ENCODE assay signal across 10 cellular contexts in the genomic region with DNA sequence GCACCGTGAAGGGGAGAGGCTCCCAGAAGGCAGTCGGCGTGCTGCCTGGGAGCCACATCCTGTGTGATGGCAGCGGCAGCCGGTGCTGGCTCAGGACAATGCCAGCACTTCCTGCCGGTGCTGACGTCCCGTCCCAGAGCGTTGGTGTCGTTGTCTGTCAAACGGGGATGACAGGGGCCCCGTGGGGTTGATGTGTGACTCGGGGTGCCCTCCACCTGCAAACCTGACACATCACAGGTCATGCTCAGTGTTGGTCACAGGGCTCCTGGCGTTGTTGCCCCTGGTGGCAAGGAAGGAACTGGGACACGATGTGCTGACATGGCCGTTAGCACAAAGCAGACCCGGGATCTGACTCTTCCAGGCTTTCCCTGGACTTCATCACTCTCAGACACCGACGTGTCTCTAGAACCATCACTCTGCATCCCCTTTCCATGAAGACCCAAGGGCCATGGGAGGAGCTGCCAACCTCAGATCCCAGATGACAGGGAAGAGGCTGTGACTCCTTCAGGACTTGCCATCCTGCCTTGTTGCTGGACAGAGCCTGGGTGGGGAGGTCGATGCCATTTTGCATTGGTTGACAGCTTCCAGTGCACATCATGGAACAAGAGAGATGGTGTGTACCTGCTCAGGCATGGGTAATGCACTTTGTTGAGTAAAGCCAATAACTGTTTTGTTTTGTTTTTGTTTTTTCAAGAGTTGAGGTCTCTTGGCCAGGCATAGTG. TPM values are rescaled to one million over a fixed set of nuclear protein-coding genes. Genes with fewer than 3 reads are reported as not detected.
DNase-seq lines count a peak whose midpoint lies in the region; ATAC-seq, FAIRE-seq and TF ChIP-seq lines count a peak whose summit lies in the region.
"Had no signal": no experiment of that assay in that cellular context is flagged by ENCODE, and none has a peak within 500 bp of the region (broad histone marks: within the 10 kb centered on the region; RNA-seq: fewer than 3 reads in every experiment).

No MANE protein-coding gene starts in this region.

- no peaks in the 10 kb centered on the region; a peak in 2 of 4 replicates for H3K27me3 ChIP-seq in GM12878 (replicated peaks in 1 of 2; ENCODE audit: control insufficient read depth in 2 of 2, insufficient read depth in 2 of 2, low read length in 1 of 2)

- 0 out of 2 replicates have a peak overlapping the region, but pooled peaks have one; percentile 35 for H3K4me2 ChIP-seq in GM12878 (ENCODE audit: control insufficient read depth, insufficient read depth)

- intact Hi-C loops in GM12878 (cut with micrococcal nuclease; ENCODE audit: unreplicated experiment): no loop called here

- DNase-seq in G401 (ENCODE audit: low spot score): peak; percentile 54
- peak; percentile 13 to 47 (median 38) for DNase-seq in activated CD4-positive, CD25-positive, alpha-beta regulatory T cell (lab: John Stamatoyannopoulos, UW)
- no peak for DNase-seq in GM12878 (ENCODE audit: low read depth, low spot score)
- peak; percentile 80 for DNase-seq in stimulated activated CD4-positive, alpha-beta T cell treated with anti-CD3 and anti-CD28 coated beads, Interleukin-1b, Interleukin-23, amount 100 ng/mL, for 48 hours
- no peak for DNase-seq in SHP77 treated with DMSO at 0.1 percent for 48 hours (lab: John Stamatoyannopoulos, UW)
- DNase-seq: NK-92 treated with Interleukin-12 subunit alpha and Interleukin-12 subunit beta, amount 100 ng/mL, for 24 hours had no signal

- TF ChIP-seq RAD21 in GM12878 (IDR thresholded peaks at IDR 0.05; ENCODE audit: insufficient read depth, low read depth, low read length): no peak

- no peaks in the 10 kb centered on the region for H3K9me3 ChIP-seq in GM12878 (replicated peaks; ENCODE audit: control insufficient read depth, insufficient read depth, low read length)
- H3K9me3 ChIP-seq: gastroesophageal sphincter had no signal

- H2AFZ ChIP-seq in GM12878 (ENCODE audit: control insufficient read depth, low read depth, low read length): peak overlapping the region; percentile 63

- H3K36me3 ChIP-seq in GM12878 (ENCODE audit: control insufficient read depth in 2 of 2, insufficient read depth in 2 of 2, low read length in 1 of 2): no peaks in the 10 kb centered on the region

- peak; percentile 21; the same call in 1 of the 2 replicates for TF ChIP-seq POLR2A in GM12878 (IDR thresholded peaks at IDR 0.05; ENCODE audit: low read depth, low read length)

- TF ChIP-seq CTCF in GM12878 (IDR thresholded peaks at IDR 0.05 in 2 of 3, conservative IDR thresholded peaks at IDR 0.05 in 1 of 3; ENCODE audit: control insufficient read depth in 2 of 3, extremely low read depth in 1 of 3, insufficient read depth in 1 of 3, low read depth in 3 of 3, low read length in 3 of 3): no peak

- no peak overlapping the region for H3K9ac ChIP-seq in GM12878 (ENCODE audit: control insufficient read depth, insufficient read depth, low read length)

- POLR2A ChIA-PET in GM12878 (lab: Charles Lee): interaction anchor here (0.5 kb wide), 1 partner anchor 14 kb away, joined by 9 read pairs; no protein-coding TSS in a partner anchor

- H3K4me1 ChIP-seq in GM12878 (ENCODE audit: control insufficient read depth, insufficient read depth, low read length): no peaks in the 10 kb centered on the region
- H3K4me1 ChIP-seq: gastroesophageal sphincter had no signal

- SMC1A ChIA-PET in GM12878 (lab: Charles Lee; ENCODE audit: uncharacterized antibody, unreplicated experiment): no interaction called here

- H3K27ac ChIP-seq in GM12878 (ENCODE audit: control insufficient read depth, insufficient read depth): no peak overlapping the region
- H3K27ac ChIP-seq: gastroesophageal sphincter had no signal

- no peak for FAIRE-seq in GM12878 (lab: Jason Lieb, UNC)

- peak; percentile 84 for ATAC-seq in GM12878
- no peak for ATAC-seq in HG03571 (IDR thresholded peaks at IDR 0.05; ENCODE audit: unreplicated experiment)
- no peak for ATAC-seq in GM21447 (IDR thresholded peaks at IDR 0.05; ENCODE audit: unreplicated experiment)
- no peak for ATAC-seq in GM19351 (IDR thresholded peaks at IDR 0.05; ENCODE audit: unreplicated experiment)
- ATAC-seq: gastroesophageal sphincter had no signal

- in situ Hi-C loops in G401 (cut with HindIII; ENCODE audit: low sequenced_read_pairs): no loop called here
- in situ Hi-C loops in GM12878 (cut with MboI): no loop called here

- 6% methylated on average over 20 of the region's 20 CpGs for WGBS in GM12878 (ENCODE audit: insufficient coverage, insufficient replicate concordance, low lambda C conversion rate, missing lambda C conversion rate)

- RAD21 ChIA-PET in GM12878 (lab: Charles Lee; ENCODE audit: unreplicated experiment): no interaction called here

- no peaks in the 10 kb centered on the region for H4K20me1 ChIP-seq in GM12878 (ENCODE audit: control insufficient read depth, insufficient read depth)

- no peaks in the 10 kb centered on the region for H3K79me2 ChIP-seq in GM12878 (ENCODE audit: control insufficient read depth, insufficient read depth, low read length)

- no TSS peak for BruUV-seq in GM12878 (replicated peaks; lab: Mats Ljungman, UMichigan)

- no peak overlapping the region for H3K4me3 ChIP-seq in GM12878
- H3K4me3 ChIP-seq: gastroesophageal sphincter had no signal

- CTCF ChIA-PET in GM12878 (lab: Yijun Ruan, JAX): no interaction called here

- TF ChIP-seq EP300 in GM12878 (IDR thresholded peaks at IDR 0.05; ENCODE audit: borderline replicate concordance in 1 of 2, control insufficient read depth in 1 of 2, low read depth in 2 of 2, low read length in 2 of 2): no peak

TF ChIP-seq in GM12878, 131 proteins besides CTCF, POLR2A, EP300 and RAD21:
- TF ChIP-seq, protein P1, sequence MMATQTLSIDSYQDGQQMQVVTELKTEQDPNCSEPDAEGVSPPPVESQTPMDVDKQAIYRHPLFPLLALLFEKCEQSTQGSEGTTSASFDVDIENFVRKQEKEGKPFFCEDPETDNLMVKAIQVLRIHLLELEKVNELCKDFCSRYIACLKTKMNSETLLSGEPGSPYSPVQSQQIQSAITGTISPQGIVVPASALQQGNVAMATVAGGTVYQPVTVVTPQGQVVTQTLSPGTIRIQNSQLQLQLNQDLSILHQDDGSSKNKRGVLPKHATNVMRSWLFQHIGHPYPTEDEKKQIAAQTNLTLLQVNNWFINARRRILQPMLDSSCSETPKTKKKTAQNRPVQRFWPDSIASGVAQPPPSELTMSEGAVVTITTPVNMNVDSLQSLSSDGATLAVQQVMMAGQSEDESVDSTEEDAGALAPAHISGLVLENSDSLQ (IDR thresholded peaks at IDR 0.05): peak; percentile 57; the same call in 1 of the 2 replicates
- TF ChIP-seq KAT2A (conservative IDR thresholded peaks at IDR 0.05; ENCODE audit: control insufficient read depth, low read depth, low read length): no peak
TF ChIP-seq in GM12878: peak in this region for 1.

RNA-seq across cellular contexts. Expression of gene PLPP7, which starts 21.5 kb away (rescaled TPM):
- 6.4 and 8.2 TPM in 2 replicates for total RNA-seq in G401 (2014; rRNA removed; shearing (Covaris generic))
- total RNA-seq in GM12878 (2013; cell fraction: nucleolus; rRNA removed): not detected in 2 replicates
- total RNA-seq in GM12878 (2014; rRNA removed) (0.38 and 0.40 TPM in 2 replicates), GM12878 (2014; rRNA removed; fragmentation: Illumina TruSeq; extraction: Trizol) (0.09 and 0.31 TPM in 2 replicates), GM12878 (2021) (0.72 and 0.97 TPM in 2 replicates)
- polyA plus RNA-seq in GM12878 (2011; ENCODE audit: low read depth): 0.28 TPM
- polyA plus RNA-seq in GM12878 (2011; rRNA removed) (not detected in 2 replicates), GM12878 (2014; fragmentation: Illumina TruSeq; extraction: Trizol) (not detected in 2 replicates), GM12878 (2014; fragmentation: Nextera tagmentation; extraction: Ambion mirVana) (under 1 TPM in 1 of 2 experiments, not detected in 1; 0.05 TPM), GM12878 (2014; rRNA removed) (0.12 and 0.25 TPM in 2 replicates), GM12878 (2016; fragmentation: Nextera tagmentation; extraction: Ambion mirVana) (1 to 10 TPM in 1 of 2 experiments, under 1 TPM in 1; 0.68 to 1.0 TPM)
- polyA plus RNA-seq in GM12878 (2011; cell fraction: cytosol; rRNA removed): not detected in 2 replicates
- polyA plus RNA-seq in GM12878 (2011; cell fraction: nucleus; rRNA removed): not detected in 2 replicates
- 0.37 and 0.38 TPM in 2 replicates for polyA plus RNA-seq in GM12878 (2012)
- not detected in 2 replicates for polyA minus RNA-seq in GM12878 (2011; rRNA and poly(A)+ RNA removed)
- polyA minus RNA-seq in GM12878 (2011; cell fraction: cytosol; rRNA and poly(A)+ RNA removed): not detected in 2 replicates
- not detected in 2 replicates for polyA minus RNA-seq in GM12878 (2011; cell fraction: nucleus; rRNA and poly(A)+ RNA removed)

RNA-seq across cellular contexts. Expression of gene FAM78A, which starts 34.7 kb away (rescaled TPM):
- 4.4 and 7.4 TPM in 2 replicates for total RNA-seq in G401 (2014; rRNA removed; shearing (Covaris generic))
- total RNA-seq in GM12878 (2013; cell fraction: nucleolus; rRNA removed): 21.7 and 24.1 TPM in 2 replicates
- total RNA-seq in GM12878 (2014; rRNA removed) (19.2 and 20.1 TPM in 2 replicates), GM12878 (2014; rRNA removed; fragmentation: Illumina TruSeq; extraction: Trizol) (10.5 and 11.0 TPM in 2 replicates), GM12878 (2021) (25.1 and 25.4 TPM in 2 replicates)
- polyA plus RNA-seq in GM12878 (2011; ENCODE audit: low read depth): 4.4 TPM
- polyA plus RNA-seq in GM12878 (2011; rRNA removed) (13.7 and 32.5 TPM in 2 replicates), GM12878 (2014; fragmentation: Illumina TruSeq; extraction: Trizol) (5.4 and 13.4 TPM in 2 replicates), GM12878 (2014; fragmentation: Nextera tagmentation; extraction: Ambion mirVana) (under 1 TPM; 0.18 to 0.66 TPM), GM12878 (2014; rRNA removed) (19.4 and 23.5 TPM in 2 replicates), GM12878 (2016; fragmentation: Nextera tagmentation; extraction: Ambion mirVana) (10 to 100 TPM in 1 of 2 experiments, 1 to 10 TPM in 1; 6.7 to 10.1 TPM)
- 31.2 and 49.8 TPM in 2 replicates for polyA plus RNA-seq in GM12878 (2011; cell fraction: cytosol; rRNA removed)
- polyA plus RNA-seq in GM12878 (2011; cell fraction: nucleus; rRNA removed): 42.4 and 44.6 TPM in 2 replicates
- polyA plus RNA-seq in GM12878 (2012): 14.3 and 17.2 TPM in 2 replicates
- 21.5 and 25.7 TPM in 2 replicates for polyA minus RNA-seq in GM12878 (2011; rRNA and poly(A)+ RNA removed)
- polyA minus RNA-seq in GM12878 (2011; cell fraction: cytosol; rRNA and poly(A)+ RNA removed): 19.4 and 22.6 TPM in 2 replicates
- 7.4 and 15.1 TPM in 2 replicates for polyA minus RNA-seq in GM12878 (2011; cell fraction: nucleus; rRNA and poly(A)+ RNA removed)

Comparison
In these comparisons a context has a peak if more than half of its experiments do, and no peak if none do; other contexts are left out.
1. DNase-seq: peak in G401 (single experiment), activated CD4-positive, CD25-positive, alpha-beta regulatory T cell (4 of 4) and stimulated activated CD4-positive, alpha-beta T cell treated with anti-CD3 and anti-CD28 coated beads, Interleukin-1b, Interleukin-23, amount 100 ng/mL, for 48 hours (single experiment); none in GM12878 (single experiment) and SHP77 treated with DMSO at 0.1 percent for 48 hours (single experiment).